In the genomic region with DNA sequence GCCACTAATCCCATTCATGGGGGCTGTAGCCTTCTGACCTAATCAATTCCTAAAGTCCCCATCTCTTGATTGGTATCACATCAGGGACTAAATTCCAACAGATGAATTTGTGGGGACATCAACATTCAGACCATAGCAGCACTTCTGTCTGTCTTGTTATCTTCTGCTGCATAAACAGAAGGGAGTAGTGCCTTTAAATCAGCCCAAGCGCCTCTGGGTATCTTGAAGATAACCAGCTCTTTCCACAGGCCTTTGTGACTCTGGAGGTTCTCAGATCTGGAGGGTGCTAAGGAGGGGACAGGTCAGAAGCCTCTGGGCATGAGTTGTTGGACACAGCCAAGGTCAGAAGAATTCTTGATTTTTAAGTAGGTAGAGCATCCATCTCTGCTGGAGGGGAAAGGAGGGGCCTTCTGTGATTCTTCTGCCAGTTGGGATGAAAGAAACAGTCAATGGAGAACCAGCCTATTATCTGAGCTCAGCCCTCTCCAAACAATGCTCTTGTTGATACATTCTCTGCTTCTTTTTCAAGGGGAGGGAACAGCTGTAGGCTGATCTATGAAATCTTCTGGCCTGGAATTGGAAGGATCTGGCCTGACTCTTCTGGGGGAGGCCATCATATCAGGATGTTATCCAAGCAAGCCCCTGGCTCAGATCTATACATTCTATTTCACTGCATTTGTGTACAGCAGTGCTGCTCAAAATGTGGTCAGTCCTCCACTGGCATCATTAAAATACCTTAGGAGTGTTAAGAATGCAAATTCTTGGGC, we compare ENCODE assay signal across 8 cellular contexts. TPM values are rescaled to one million over a fixed set of nuclear protein-coding genes. Genes with fewer than 3 reads are reported as not detected.
A peak's percentile ranks its signal among the peaks of the same experiment; 100 is the strongest.
DNase-seq lines count a peak whose midpoint lies in the region; ATAC-seq and TF ChIP-seq lines count a peak whose summit lies in the region.

No MANE protein-coding gene starts in this region.

- TF ChIP-seq RAD21 in Ishikawa (IDR thresholded peaks at IDR 0.05; ENCODE audit: low read depth) (no peak), neural cell (conservative IDR thresholded peaks at IDR 0.05) (no peak)

- TF ChIP-seq CTCF in neural cell (IDR thresholded peaks at IDR 0.05; ENCODE audit: poor library complexity, severe bottlenecking) = no peak
- no peak for TF ChIP-seq CTCF in omental fat pad (IDR thresholded peaks at IDR 0.05)
- no peak for TF ChIP-seq CTCF in GM13977 (IDR thresholded peaks at IDR 0.05; ENCODE audit: extremely low read depth, insufficient read depth, missing control alignments)

- peak overlapping the region; percentile 27 for H2AFZ ChIP-seq in neural cell (ENCODE audit: low read depth, low read length)

- H3K36me3 ChIP-seq in ectodermal cell (ENCODE audit: control insufficient read depth, insufficient read depth, low read length) (no peaks in the 10 kb centered on the region), neural cell (ENCODE audit: insufficient read depth, low read length) (no peaks in the 10 kb centered on the region)

- H3K4me1 ChIP-seq in ectodermal cell (ENCODE audit: control insufficient read depth, insufficient read depth, low read length) = peaks cover 25% of the 10 kb centered on the region

- ATAC-seq in GM18498 (IDR thresholded peaks at IDR 0.05; ENCODE audit: unreplicated experiment) = peak; percentile 21
- no peak for ATAC-seq in omental fat pad (ENCODE audit: low FRiP score)
- no peak for ATAC-seq in HG02884 (IDR thresholded peaks at IDR 0.05; ENCODE audit: unreplicated experiment)

- no peaks in the 10 kb centered on the region for H3F3A ChIP-seq in neural cell (ENCODE audit: insufficient read depth, low read length, poor library complexity, severe bottlenecking)

- in situ Hi-C loops in GM13977 (cut with MboI; ENCODE audit: low pct_unique_long_range_greater_than_20kb, low sequenced_read_pairs, unreplicated experiment) = no loop called here

- H3K27ac ChIP-seq in ectodermal cell (ENCODE audit: insufficient read depth, low read depth, low read length, poor library complexity, severe bottlenecking) (peak overlapping the region; percentile 87), neural cell (ENCODE audit: low read length) (peak overlapping the region; percentile 20)

- H3K27me3 ChIP-seq in ectodermal cell (ENCODE audit: control insufficient read depth, insufficient read depth, low read length, poor library complexity, severe bottlenecking) = no peaks in the 10 kb centered on the region
- no peaks in the 10 kb centered on the region for H3K27me3 ChIP-seq in neural cell (ENCODE audit: insufficient read depth, low read depth, low read length)

- DNase-seq in omental fat pad (ENCODE audit: low spot score) (no peak), GM13977 (ENCODE audit: low spot score) (no peak)
- DNase-seq in stimulated activated CD8-positive, alpha-beta memory T cell treated with anti-CD3 and anti-CD28 coated beads, Interleukin-4, amount 100 ng/mL, for 48 hours = no peak

- no peak overlapping the region for H3K4me2 ChIP-seq in neural cell (ENCODE audit: low read length)

- no peaks in the 10 kb centered on the region for H3K79me2 ChIP-seq in neural cell (replicated peaks; ENCODE audit: insufficient read depth, low read length)

- H3K4me3 ChIP-seq in ectodermal cell (ENCODE audit: insufficient read depth, low read depth, low read length) (no peak overlapping the region), neural cell (ENCODE audit: low read length) (peak overlapping the region; percentile 15)

- H3K9ac ChIP-seq in neural cell (ENCODE audit: low read length) = peak overlapping the region; percentile 18

- WGBS in ectodermal cell, 2 experiments = 0% methylated on average over 1 of the region's 1 CpG

- H3K9me3 ChIP-seq in ectodermal cell (ENCODE audit: control insufficient read depth, low read length) (no peaks in the 10 kb centered on the region), neural cell (ENCODE audit: low read length) (no peaks in the 10 kb centered on the region)

- TF ChIP-seq EP300 in Ishikawa (IDR thresholded peaks at IDR 0.05; ENCODE audit: borderline replicate concordance) (no peak), neural cell (conservative IDR thresholded peaks at IDR 0.05; ENCODE audit: poor library complexity, severe bottlenecking) (no peak)

- no peaks in the 10 kb centered on the region for H3K9me2 ChIP-seq in neural cell (ENCODE audit: insufficient read depth, low read length)

- H4K20me1 ChIP-seq in neural cell (ENCODE audit: insufficient read depth) = no peaks in the 10 kb centered on the region

TF ChIP-seq in Ishikawa, 13 proteins besides CTCF, POLR2A, EP300 and RAD21:
- TF ChIP-seq TAF1 (IDR thresholded peaks at IDR 0.05; ENCODE audit: low read depth) (no peak), EGR1 (IDR thresholded peaks at IDR 0.05) (no peak), NFIC (IDR thresholded peaks at IDR 0.05) (0 out of 2 replicates have a peak, but pooled peaks have one; percentile 5), TEAD4 (IDR thresholded peaks at IDR 0.05) (peak; percentile 71; the same call in 1 of the 2 replicates), TCF12 (IDR thresholded peaks at IDR 0.05; ENCODE audit: low read depth) (0 out of 2 replicates have a peak, but pooled peaks have one; percentile 29)
- TF ChIP-seq, protein P1, sequence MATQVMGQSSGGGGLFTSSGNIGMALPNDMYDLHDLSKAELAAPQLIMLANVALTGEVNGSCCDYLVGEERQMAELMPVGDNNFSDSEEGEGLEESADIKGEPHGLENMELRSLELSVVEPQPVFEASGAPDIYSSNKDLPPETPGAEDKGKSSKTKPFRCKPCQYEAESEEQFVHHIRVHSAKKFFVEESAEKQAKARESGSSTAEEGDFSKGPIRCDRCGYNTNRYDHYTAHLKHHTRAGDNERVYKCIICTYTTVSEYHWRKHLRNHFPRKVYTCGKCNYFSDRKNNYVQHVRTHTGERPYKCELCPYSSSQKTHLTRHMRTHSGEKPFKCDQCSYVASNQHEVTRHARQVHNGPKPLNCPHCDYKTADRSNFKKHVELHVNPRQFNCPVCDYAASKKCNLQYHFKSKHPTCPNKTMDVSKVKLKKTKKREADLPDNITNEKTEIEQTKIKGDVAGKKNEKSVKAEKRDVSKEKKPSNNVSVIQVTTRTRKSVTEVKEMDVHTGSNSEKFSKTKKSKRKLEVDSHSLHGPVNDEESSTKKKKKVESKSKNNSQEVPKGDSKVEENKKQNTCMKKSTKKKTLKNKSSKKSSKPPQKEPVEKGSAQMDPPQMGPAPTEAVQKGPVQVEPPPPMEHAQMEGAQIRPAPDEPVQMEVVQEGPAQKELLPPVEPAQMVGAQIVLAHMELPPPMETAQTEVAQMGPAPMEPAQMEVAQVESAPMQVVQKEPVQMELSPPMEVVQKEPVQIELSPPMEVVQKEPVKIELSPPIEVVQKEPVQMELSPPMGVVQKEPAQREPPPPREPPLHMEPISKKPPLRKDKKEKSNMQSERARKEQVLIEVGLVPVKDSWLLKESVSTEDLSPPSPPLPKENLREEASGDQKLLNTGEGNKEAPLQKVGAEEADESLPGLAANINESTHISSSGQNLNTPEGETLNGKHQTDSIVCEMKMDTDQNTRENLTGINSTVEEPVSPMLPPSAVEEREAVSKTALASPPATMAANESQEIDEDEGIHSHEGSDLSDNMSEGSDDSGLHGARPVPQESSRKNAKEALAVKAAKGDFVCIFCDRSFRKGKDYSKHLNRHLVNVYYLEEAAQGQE (IDR thresholded peaks at IDR 0.05; ENCODE audit: low read depth) = no peak

TF ChIP-seq in neural cell, 6 proteins besides CTCF, POLR2A, EP300 and RAD21:
- TF ChIP-seq TAF1 (IDR thresholded peaks at IDR 0.05; ENCODE audit: low read depth) (no peak), SMC3 (conservative IDR thresholded peaks at IDR 0.05; ENCODE audit: poor library complexity) (no peak), MXI1 (conservative IDR thresholded peaks at IDR 0.05; ENCODE audit: poor library complexity, severe bottlenecking) (no peak), POLR2AphosphoS5 (IDR thresholded peaks at IDR 0.05) (no peak), EZH2 (IDR thresholded peaks at IDR 0.05; ENCODE audit: borderline replicate concordance, insufficient read depth, low read length, poor library complexity, severe bottlenecking) (no peak)
- TF ChIP-seq, protein P1 (IDR thresholded peaks at IDR 0.05; ENCODE audit: borderline replicate concordance) = no peak

RNA-seq across cellular contexts. Expression of a gene that starts 31.2 kb away (rescaled TPM):
- polyA plus RNA-seq in ectodermal cell (2013, experiment 1 of 4) = 15.3 TPM
- polyA plus RNA-seq in ectodermal cell (2013, experiment 2 of 4) = 16.8 TPM
- polyA plus RNA-seq in ectodermal cell (2013, experiment 3 of 4) = 11.9 TPM
- 14.0 TPM for polyA plus RNA-seq in ectodermal cell (2013, experiment 4 of 4)
- polyA plus RNA-seq in neural cell = 10.9 and 11.1 TPM in 2 replicates
- 49.9 and 59.2 TPM in 2 replicates for polyA minus RNA-seq in neural cell
- total RNA-seq in omental fat pad = 10 to 100 TPM; 11.9 to 24.6 (median 16.1) TPM
